17 cellular contexts compared by ENCODE assay signal in genomic region chr12:26062566-26062965, GRCh38.
DNase-seq lines count a peak whose midpoint lies in the region; ATAC-seq and TF ChIP-seq lines count a peak whose summit lies in the region.
"Had no signal": no experiment of that assay in that cellular context is flagged by ENCODE, and none has a peak within 500 bp of the region (broad histone marks: within the 10 kb centered on the region; RNA-seq: fewer than 3 reads in every experiment).

No MANE protein-coding gene starts in this region.

- POLR2A ChIA-PET in Panc1 (lab: Charles Lee) = interaction anchor here (1.0 kb wide), 1 partner anchor 49 kb away, joined by 3 read pairs; no protein-coding TSS in a partner anchor

- intact Hi-C loops in Panc1 (cut with micrococcal nuclease; ENCODE audit: unreplicated experiment) = no loop called here
- intact Hi-C loops in head of caudate nucleus (cut with DNase I) = no loop called here

- no peaks in the 10 kb centered on the region for H3K27me3 ChIP-seq in Panc1 (ENCODE audit: control insufficient read depth, insufficient read depth, low read length)
- H3K27me3 ChIP-seq in osteoblast (ENCODE audit: insufficient read depth, low read length) = no peaks in the 10 kb centered on the region
- H3K27me3 ChIP-seq in WERI-Rb-1 (ENCODE audit: insufficient read depth, low read depth, severe bottlenecking) = no peaks in the 10 kb centered on the region
- no peaks in the 10 kb centered on the region for H3K27me3 ChIP-seq in upper lobe of left lung
- H3K27me3 ChIP-seq: gastrocnemius medialis, SJCRH30 had no signal

- TF ChIP-seq POLR2A in upper lobe of left lung (IDR thresholded peaks at IDR 0.05) = no peak

- H3K27ac ChIP-seq in Panc1 (ENCODE audit: low read length) (peak overlapping the region; percentile 65), osteoblast (ENCODE audit: low read depth, low read length) (no peak overlapping the region), WERI-Rb-1 (no peak overlapping the region), upper lobe of left lung (no peak overlapping the region)
- H3K27ac ChIP-seq: gastrocnemius medialis, SJCRH30 had no signal

- peak; percentile 21 for DNase-seq in GM04503 (ENCODE audit: low read depth)
- no peak for DNase-seq in Panc1 (ENCODE audit: low read depth, low spot score)
- DNase-seq in epithelial cell of proximal tubule (ENCODE audit: low read depth) = peak; percentile 12
- peak; percentile 73 for DNase-seq in osteoblast (ENCODE audit: insufficient read length, low spot score, missing footprints)
- DNase-seq in WERI-Rb-1 = no peak
- DNase-seq in head of caudate nucleus = no peak
- DNase-seq in upper lobe of left lung = no peak
- DNase-seq: activated naive CD4-positive, alpha-beta T cell treated with anti-CD3 and anti-CD28 coated beads, Interleukin-2, amount 50 U/mL, for 16 hours; CD4-positive, alpha-beta T cell; gastrocnemius medialis; GDM1; NCI-H146; NCI-H69; stimulated activated CD4-positive, alpha-beta T cell treated with anti-CD3 and anti-CD28 coated beads, Interleukin-2, amount 100 ng/mL, for 48 hours; stimulated activated naive B cell treated with anti-CD40 and anti-IgM and Interleukin-4, amounts not matched to agents 10 μg/mL and 1 μg/mL and 100 μg/mL, for 72 hours had no signal

- TF ChIP-seq EP300 in upper lobe of left lung (IDR thresholded peaks at IDR 0.05) = no peak

- no peaks in the 10 kb centered on the region for H3K36me3 ChIP-seq in Panc1 (ENCODE audit: control insufficient read depth, insufficient read depth, low read length)
- H3K36me3 ChIP-seq in osteoblast (ENCODE audit: insufficient read depth, low read length) = peaks cover 9% of the 10 kb centered on the region
- no peaks in the 10 kb centered on the region for H3K36me3 ChIP-seq in WERI-Rb-1
- peaks cover 0 to 8% (median 0%) of the 10 kb centered on the region in 4 donors for H3K36me3 ChIP-seq in upper lobe of left lung
- H3K36me3 ChIP-seq: gastrocnemius medialis, SJCRH30 had no signal

- H3K9me3 ChIP-seq in Panc1 (ENCODE audit: control insufficient read depth, insufficient read depth, low read depth, low read length) (no peaks in the 10 kb centered on the region), osteoblast (ENCODE audit: low read depth, low read length) (no peaks in the 10 kb centered on the region), WERI-Rb-1 (ENCODE audit: severe bottlenecking) (no peaks in the 10 kb centered on the region), upper lobe of left lung (no peaks in the 10 kb centered on the region)
- H3K9me3 ChIP-seq: gastrocnemius medialis, SJCRH30 had no signal

- H3K79me2 ChIP-seq in osteoblast (ENCODE audit: insufficient read depth, low read length) = peaks cover 44% of the 10 kb centered on the region

- no peak for TF ChIP-seq CTCF in Panc1 (IDR thresholded peaks at IDR 0.05)
- TF ChIP-seq CTCF in epithelial cell of proximal tubule (conservative IDR thresholded peaks at IDR 0.05; ENCODE audit: low read depth, low read length) = no peak
- TF ChIP-seq CTCF in osteoblast (IDR thresholded peaks at IDR 0.05; ENCODE audit: extremely low read depth, low read depth, low read length) = no peak
- no peak for TF ChIP-seq CTCF in WERI-Rb-1 (IDR thresholded peaks at IDR 0.05; ENCODE audit: low read depth, low read length)
- TF ChIP-seq CTCF in upper lobe of left lung (IDR thresholded peaks at IDR 0.05) = no peak

- CTCF ChIA-PET in Panc1 (lab: Charles Lee) = interaction anchor here (0.6 to 0.7 kb wide), 2 partner anchors 9 to 383 kb away, joined by 3 read pairs; no protein-coding TSS in a partner anchor

- H4K20me1 ChIP-seq in osteoblast (ENCODE audit: insufficient read depth, low read length) = no peaks in the 10 kb centered on the region

- 76 to 77% methylated on average over 4 of the region's 4 CpGs for WGBS in upper lobe of left lung, 2 donors

- H3K4me2 ChIP-seq in osteoblast (ENCODE audit: insufficient read depth, low read length) = no peak overlapping the region

- H3K4me1 ChIP-seq in Panc1 (ENCODE audit: control insufficient read depth, insufficient read depth, low read length) (peaks cover 16% of the 10 kb centered on the region), osteoblast (ENCODE audit: insufficient read depth, low read length) (peaks cover 9% of the 10 kb centered on the region), upper lobe of left lung (no peaks in the 10 kb centered on the region)
- H3K4me1 ChIP-seq: SJCRH30 had no signal

- ATAC-seq in Panc1 (peak; percentile 66; the same call in 1 of the 2 replicates), GM19328 (IDR thresholded peaks at IDR 0.05; ENCODE audit: unreplicated experiment) (no peak), upper lobe of left lung (ENCODE audit: low FRiP score in 2 of 2) (no peak)
- ATAC-seq: gastrocnemius medialis; stimulated activated naive B cell treated with anti-CD40 and anti-IgM and Interleukin-4, amounts not matched to agents 10 μg/mL and 1 μg/mL and 100 μg/mL, for 72 hours had no signal

- BruUV-seq in Panc1 (replicated peaks; lab: Mats Ljungman, UMichigan) = no TSS peak

- H3K4me3 ChIP-seq in Panc1 (ENCODE audit: low read depth in 2 of 2, low read length in 2 of 2) (no peak overlapping the region), epithelial cell of proximal tubule (ENCODE audit: low read depth, low read length) (no peak overlapping the region), osteoblast (ENCODE audit: insufficient read depth, low read length) (no peak overlapping the region), WERI-Rb-1 (ENCODE audit: low read depth, low read length) (no peak overlapping the region), upper lobe of left lung (no peak overlapping the region)
- H3K4me3 ChIP-seq: gastrocnemius medialis, SJCRH30 had no signal

- H2AFZ ChIP-seq in osteoblast (ENCODE audit: low read length) = no peak overlapping the region

- in situ Hi-C loops in Panc1 (cut with HindIII; ENCODE audit: low pct_unique_long_range_greater_than_20kb, low sequenced_read_pairs) = no loop called here

Comparison
In these comparisons a context has a peak if more than half of its experiments do, and no peak if none do; other contexts are left out.
1. DNase-seq: peak in GM04503 (single experiment), epithelial cell of proximal tubule (single experiment) and osteoblast (single experiment); none in Panc1 (single experiment), WERI-Rb-1 (single experiment), head of caudate nucleus (0 of 42) and upper lobe of left lung (0 of 2).